9 cellular contexts compared by ENCODE assay signal in the genomic region with DNA sequence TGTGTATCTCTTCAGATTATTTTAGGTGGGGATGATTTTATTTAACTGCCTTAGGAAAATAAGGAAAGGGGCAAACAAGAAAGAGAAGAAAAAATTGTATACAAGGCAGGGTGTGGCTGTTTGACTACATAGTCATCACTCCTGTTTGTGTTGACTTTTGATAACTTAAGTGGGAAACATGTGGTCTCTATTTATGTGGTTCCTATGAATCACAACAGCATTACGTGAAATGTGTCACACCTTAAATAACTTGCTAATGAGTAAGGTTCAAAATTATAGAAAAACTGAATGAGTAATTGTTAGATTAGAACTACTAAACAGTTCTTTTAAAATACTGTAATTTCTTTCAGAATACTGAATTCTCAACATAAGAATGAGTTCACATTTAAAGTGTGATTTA.
A peak's percentile ranks its signal among the peaks of the same experiment; 100 is the strongest.
DNase-seq lines count a peak whose midpoint lies in the region; ATAC-seq, FAIRE-seq and TF ChIP-seq lines count a peak whose summit lies in the region.
"Had no signal": no experiment of that assay in that cellular context is flagged by ENCODE, and none has a peak within 500 bp of the region (broad histone marks: within the 10 kb centered on the region; RNA-seq: fewer than 3 reads in every experiment).

No MANE protein-coding gene starts in this region.

- no peaks in the 10 kb centered on the region for H4K20me1 ChIP-seq in mammary epithelial cell (ENCODE audit: insufficient read depth, low read length)

- H3K9ac ChIP-seq in mammary epithelial cell (ENCODE audit: insufficient read depth, low read length) = peak overlapping the region; percentile 92

- peaks cover 13% of the 10 kb centered on the region for H3K4me1 Mint-ChIP-seq in mesothelial cell of epicardium

- peaks cover 8% of the 10 kb centered on the region for H3K36me3 Mint-ChIP-seq in mesothelial cell of epicardium

- dilution Hi-C loops in mammary epithelial cell (cut with HindIII; ENCODE audit: low sequenced_read_pairs) = no loop called here

- in situ Hi-C loops in mammary epithelial cell (cut with MboI; ENCODE audit: low sequenced_read_pairs in 2 of 2) = no loop called here

- DNase-seq in AG10803 (ENCODE audit: low read depth) (peak; percentile 76), HTR-8/SVneo (ENCODE audit: insufficient read length, low spot score) (peak; percentile 14), mammary epithelial cell (peak; percentile 92), mesothelial cell of epicardium (ENCODE audit: low spot score in 2 of 2, unreplicated experiment in 2 of 2) (no peak), SHP77 (lab: John Stamatoyannopoulos, UW) (no peak), SK-N-DZ (ENCODE audit: low spot score) (no peak)
- DNase-seq: DMS 273 treated with DMSO at 0.1 percent for 48 hours had no signal

- FAIRE-seq in HTR-8/SVneo (lab: Jason Lieb, UNC) = no peak

- peak overlapping the region; percentile 17 for H3K27ac Mint-ChIP-seq in mesothelial cell of epicardium

- H3K27ac ChIP-seq in mammary epithelial cell (ENCODE audit: insufficient read depth, low read depth, low read length) = peak overlapping the region; percentile 99

- 0% methylated on average over 1 of the region's 1 CpG for WGBS in mammary epithelial cell (ENCODE audit: low coverage, missing lambda C conversion rate)

- H3K4me2 ChIP-seq in mammary epithelial cell (ENCODE audit: insufficient read depth, low read depth, low read length) = peak overlapping the region; percentile 68

- intact Hi-C loops in mammary epithelial cell (cut with micrococcal nuclease) = loop anchor here (1.0 to 2.0 kb wide), 4 partner anchors 11 to 1179 kb away; no protein-coding TSS in a partner anchor

- H3K4me3 ChIP-seq in AG10803 (ENCODE audit: low read length) (no peak overlapping the region), mammary epithelial cell (replicated peaks in 1 of 3; ENCODE audit: insufficient read depth in 1 of 3, low read depth in 2 of 3, low read length in 3 of 3) (peak overlapping the region in 2 of 3 experiments; percentile 26 to 34)

- H3K36me3 ChIP-seq in mammary epithelial cell (ENCODE audit: insufficient read depth, low read length) = no peaks in the 10 kb centered on the region

- no peaks in the 10 kb centered on the region for H3K9me3 ChIP-seq in mammary epithelial cell (replicated peaks; ENCODE audit: insufficient read depth, low read length)

- H3K9me3 Mint-ChIP-seq in mesothelial cell of epicardium = no peaks in the 10 kb centered on the region

- H3K4me1 ChIP-seq in mammary epithelial cell (ENCODE audit: insufficient read depth, low read length) = peaks cover 19% of the 10 kb centered on the region

- no peak overlapping the region for H2AFZ ChIP-seq in mammary epithelial cell (ENCODE audit: low read depth, low read length)

- H3K27me3 ChIP-seq in mammary epithelial cell (ENCODE audit: insufficient read depth, low read length) = no peaks in the 10 kb centered on the region

- no peaks in the 10 kb centered on the region for H3K27me3 Mint-ChIP-seq in mesothelial cell of epicardium (ENCODE audit: low read depth)

- no peak for TF ChIP-seq CTCF in AG10803 (conservative IDR thresholded peaks at IDR 0.05; ENCODE audit: low read length)
- no peak for TF ChIP-seq CTCF in mammary epithelial cell (conservative IDR thresholded peaks at IDR 0.05 in 1 of 2, IDR thresholded peaks at IDR 0.05 in 1 of 2; ENCODE audit: extremely low read depth in 1 of 2, insufficient read depth in 1 of 2, low read depth in 1 of 2, low read length in 2 of 2)
- TF ChIP-seq CTCF in mesothelial cell of epicardium (IDR thresholded peaks at IDR 0.05; ENCODE audit: unreplicated experiment) = no peak

- CTCF ChIA-PET in mammary epithelial cell (lab: Charles Lee; ENCODE audit: low non-redundant PET) = interaction anchor here (1.2 kb wide), 1 partner anchor 55 kb away, joined by 3 read pairs; no protein-coding TSS in a partner anchor

- no peak for ATAC-seq in GM19023 (IDR thresholded peaks at IDR 0.05; ENCODE audit: unreplicated experiment)
- no peak for ATAC-seq in HG03095 (IDR thresholded peaks at IDR 0.05; ENCODE audit: unreplicated experiment)

- no peaks in the 10 kb centered on the region for H3K79me2 ChIP-seq in mammary epithelial cell (ENCODE audit: insufficient read depth, low read length)

- H3K4me3 Mint-ChIP-seq in mesothelial cell of epicardium = no peak overlapping the region

- TSS peak; percentile 79 for BruUV-seq in mammary epithelial cell (replicated peaks; lab: Mats Ljungman, UMichigan)

Comparison
In these comparisons a context has a peak if more than half of its experiments do, and no peak if none do; other contexts are left out.
1. DNase-seq: peak in AG10803 (single experiment), HTR-8/SVneo (single experiment) and mammary epithelial cell (single experiment); none in mesothelial cell of epicardium (0 of 2), SHP77 (0 of 2) and SK-N-DZ (single experiment).